19 cellular contexts compared by ENCODE assay signal in genomic region chr16:27853101-27853500, GRCh38.
"Had no signal": no experiment of that assay in that cellular context is flagged by ENCODE, and none has a peak within 500 bp of the region (broad histone marks: within the 10 kb centered on the region; RNA-seq: fewer than 3 reads in every experiment).

No MANE protein-coding gene starts in this region.

- H3K36me3 ChIP-seq: brain microvascular endothelial cell, esophagus muscularis mucosa, heart left ventricle, upper lobe of left lung had no signal

- H3K4me1 ChIP-seq: parathyroid adenoma, upper lobe of left lung had no signal

- H3K9me3 ChIP-seq: esophagus muscularis mucosa, heart left ventricle, upper lobe of left lung had no signal

- H3K4me3 Mint-ChIP-seq: activated CD4-positive, alpha-beta memory T cell treated with anti-CD3 and anti-CD28 coated beads for 36 hours; activated T-helper 17 cell treated with anti-CD3 and anti-CD28 coated beads, Interleukin-2, amount 50 U/mL, for 72 hours; memory B cell; nephron progenitor cell; stimulated activated naive B cell treated with anti-CD40 and anti-IgM and Interleukin-4, amounts not matched to agents 10 μg/mL and 1 μg/mL and 100 μg/mL, for 72 hours had no signal

- H3K27ac Mint-ChIP-seq: activated CD4-positive, alpha-beta memory T cell treated with anti-CD3 and anti-CD28 coated beads for 36 hours; activated naive CD4-positive, alpha-beta T cell treated with anti-CD3 and anti-CD28 coated beads, Interleukin-2, amount 50 U/mL, for 72 hours; activated T-helper 17 cell treated with anti-CD3 and anti-CD28 coated beads, Interleukin-2, amount 50 U/mL, for 72 hours; memory B cell; stimulated activated naive B cell treated with anti-CD40 and anti-IgM and Interleukin-4, amounts not matched to agents 10 μg/mL and 1 μg/mL and 100 μg/mL, for 72 hours had no signal

- H3K9ac ChIP-seq: parathyroid adenoma had no signal

- ATAC-seq: activated naive CD4-positive, alpha-beta T cell treated with anti-CD3 and anti-CD28 coated beads, Interleukin-2, amount 50 U/mL, for 72 hours; activated T-helper 17 cell treated with anti-CD3 and anti-CD28 coated beads, Interleukin-2, amount 50 U/mL, for 72 hours; sciatic nerve; stimulated activated naive B cell treated with anti-CD40 and anti-IgM and Interleukin-4, amounts not matched to agents 10 μg/mL and 1 μg/mL and 100 μg/mL, for 72 hours had no signal

- H3K4me3 ChIP-seq: coronary artery, esophagus muscularis mucosa, heart left ventricle, smooth muscle cell, upper lobe of left lung had no signal

- H3K4me2 ChIP-seq: smooth muscle cell had no signal

- DNase-seq: activated CD4-positive, alpha-beta memory T cell treated with anti-CD3 and anti-CD28 coated beads for 36 hours; activated CD4-positive, alpha-beta T cell treated with anti-CD3 and anti-CD28 coated beads for 48 hours; activated T-cell treated with anti-CD3 and anti-CD28 coated beads, Interleukin-2, amount 50 U/mL, for 1 hour; brain microvascular endothelial cell; heart left ventricle; nephron progenitor cell; nucleus accumbens; stimulated activated CD4-positive, alpha-beta T cell treated with anti-CD3 and anti-CD28 coated beads, Interleukin-2, amount 100 ng/mL, for 48 hours; stimulated activated CD8-positive, alpha-beta memory T cell treated with anti-CD3 and anti-CD28 coated beads, Interleukin-4, amount 100 ng/mL, for 48 hours; stimulated activated naive B cell treated with anti-CD40 and anti-IgM and Interleukin-4, amounts not matched to agents 10 μg/mL and 1 μg/mL and 100 μg/mL, for 72 hours had no signal

- H2AFZ ChIP-seq: parathyroid adenoma had no signal

- H3K36me3 Mint-ChIP-seq: activated CD4-positive, alpha-beta memory T cell treated with anti-CD3 and anti-CD28 coated beads for 36 hours; activated naive CD4-positive, alpha-beta T cell treated with anti-CD3 and anti-CD28 coated beads, Interleukin-2, amount 50 U/mL, for 72 hours; memory B cell; stimulated activated naive B cell treated with anti-CD40 and anti-IgM and Interleukin-4, amounts not matched to agents 10 μg/mL and 1 μg/mL and 100 μg/mL, for 72 hours had no signal

- H3K27me3 ChIP-seq: upper lobe of left lung had no signal

- H3K79me2 ChIP-seq: parathyroid adenoma had no signal

- H3K4me1 Mint-ChIP-seq: activated T-helper 17 cell treated with anti-CD3 and anti-CD28 coated beads, Interleukin-2, amount 50 U/mL, for 72 hours; memory B cell had no signal

- H3K27ac ChIP-seq: brain microvascular endothelial cell, esophagus muscularis mucosa, heart left ventricle, parathyroid adenoma, upper lobe of left lung had no signal

- H3K9me3 Mint-ChIP-seq: activated CD4-positive, alpha-beta memory T cell treated with anti-CD3 and anti-CD28 coated beads for 36 hours; activated naive CD4-positive, alpha-beta T cell treated with anti-CD3 and anti-CD28 coated beads, Interleukin-2, amount 50 U/mL, for 72 hours; activated T-helper 17 cell treated with anti-CD3 and anti-CD28 coated beads, Interleukin-2, amount 50 U/mL, for 72 hours; memory B cell; nephron progenitor cell; stimulated activated naive B cell treated with anti-CD40 and anti-IgM and Interleukin-4, amounts not matched to agents 10 μg/mL and 1 μg/mL and 100 μg/mL, for 72 hours had no signal
